ENCODE assay signal across 7 cellular contexts in genomic region chr10:80662429-80663211, GRCh38.
DNase-seq lines count a peak whose midpoint lies in the region; ATAC-seq, FAIRE-seq and TF ChIP-seq lines count a peak whose summit lies in the region.

No MANE protein-coding gene starts in this region.

- no peak overlapping the region for H3K9ac ChIP-seq in smooth muscle cell (ENCODE audit: low read depth)

- H3K79me2 ChIP-seq in smooth muscle cell (ENCODE audit: low read depth), result no peaks in the 10 kb centered on the region

- H3K4me2 ChIP-seq in smooth muscle cell, result peak overlapping the region; percentile 82

- peak overlapping the region; percentile 88 for H2AFZ ChIP-seq in smooth muscle cell (ENCODE audit: low read depth)

- H3K27me3 ChIP-seq in breast epithelium, result peaks cover 0 to 4% of the 10 kb centered on the region in 2 donors
- no peaks in the 10 kb centered on the region for H3K27me3 ChIP-seq in smooth muscle cell (ENCODE audit: low read depth)

- peak; percentile 77 for ATAC-seq in HG02642 (IDR thresholded peaks at IDR 0.05; ENCODE audit: poor library complexity, unreplicated experiment)

- H3F3A ChIP-seq in smooth muscle cell (ENCODE audit: low read depth), result peaks cover 5% of the 10 kb centered on the region

- peak overlapping the region; percentile 8 to 59 (median 29) for H3K4me3 ChIP-seq in breast epithelium
- H3K4me3 ChIP-seq in smooth muscle cell, result peak overlapping the region; percentile 32

- 9% methylated on average over 19 of the region's 19 CpGs for WGBS in smooth muscle cell (ENCODE audit: low lambda C conversion rate)

- intact Hi-C loops in breast epithelium (cut with DNase I; ENCODE audit: low total_unique reads), result loop anchor here (10.0 kb wide), 1 partner anchor 1572 kb away; no protein-coding TSS in a partner anchor

- peak overlapping the region; percentile 40; the same call in 1 of the 2 replicates for H3K27ac ChIP-seq in VCaP
- H3K27ac ChIP-seq in breast epithelium, result peak overlapping the region in 1 of 2 donors; percentile 80
- no peak overlapping the region for H3K27ac ChIP-seq in smooth muscle cell (ENCODE audit: low read depth)

- FAIRE-seq in GM12891 (lab: Jason Lieb, UNC), result peak; percentile 26

- TF ChIP-seq POLR2A in GM12891 (IDR thresholded peaks at IDR 0.05; ENCODE audit: low read depth, low read length) (no peak), breast epithelium (IDR thresholded peaks at IDR 0.05) (no peak)

- DNase-seq in GM12891 (ENCODE audit: insufficient read length, low spot score), result peak; percentile 50
- DNase-seq in NCI-H1436 (lab: John Stamatoyannopoulos, UW), result peak; percentile 34
- peak; percentile 56 to 79 for DNase-seq in breast epithelium (ENCODE audit: low spot score in 2 of 2)
- DNase-seq in iPS-NIHi11 (ENCODE audit: low spot score), result peak; percentile 89
- peak; percentile 57 for DNase-seq in smooth muscle cell (lab: John Stamatoyannopoulos, UW; ENCODE audit: unreplicated experiment)

- peak; percentile 96 for TF ChIP-seq CTCF in VCaP (conservative IDR thresholded peaks at IDR 0.05)
- peak; percentile 72 to 88 (median 86) for TF ChIP-seq CTCF in breast epithelium (IDR thresholded peaks at IDR 0.05)
- peak; percentile 91 for TF ChIP-seq CTCF in smooth muscle cell (IDR thresholded peaks at IDR 0.05; ENCODE audit: borderline replicate concordance, insufficient read depth, poor library complexity, severe bottlenecking)

- H3K9me3 ChIP-seq in breast epithelium (no peaks in the 10 kb centered on the region), smooth muscle cell (replicated peaks; ENCODE audit: low read depth) (no peaks in the 10 kb centered on the region)

- no peaks in the 10 kb centered on the region for H4K20me1 ChIP-seq in smooth muscle cell (ENCODE audit: low read depth)

- H3K4me1 ChIP-seq in breast epithelium, result peaks cover 0 to 3% of the 10 kb centered on the region in 2 donors
- H3K4me1 ChIP-seq in smooth muscle cell (ENCODE audit: low read depth), result peaks cover 10% of the 10 kb centered on the region

- no peaks in the 10 kb centered on the region for H3K36me3 ChIP-seq in breast epithelium
- H3K36me3 ChIP-seq in smooth muscle cell (ENCODE audit: low read depth), result no peaks in the 10 kb centered on the region

TF ChIP-seq in GM12891, 5 proteins besides CTCF, POLR2A, EP300 and RAD21:
- TF ChIP-seq PAX5 (IDR thresholded peaks at IDR 0.05; ENCODE audit: insufficient read depth, low read length, severe bottlenecking) (no peak), POU2F2 (IDR thresholded peaks at IDR 0.05; ENCODE audit: low read depth, low read length) (no peak), SPI1 (IDR thresholded peaks at IDR 0.05; ENCODE audit: low read depth, low read length) (no peak), POLR2AphosphoS5 (IDR thresholded peaks at IDR 0.05; ENCODE audit: low read depth, low read length) (no peak), TAF1 (IDR thresholded peaks at IDR 0.05; ENCODE audit: low read depth, low read length) (no peak)

Comparison
In these comparisons a context has a peak if more than half of its experiments do, and no peak if none do; other contexts are left out.
1. DNase-seq: peak in every context shown above with its lines; median percentile 89 in iPS-NIHi11; 68 in breast epithelium; 57 in smooth muscle cell; 50 in GM12891; 34 in NCI-H1436.